ENCODE assay signal across 11 cellular contexts in the genomic region with DNA sequence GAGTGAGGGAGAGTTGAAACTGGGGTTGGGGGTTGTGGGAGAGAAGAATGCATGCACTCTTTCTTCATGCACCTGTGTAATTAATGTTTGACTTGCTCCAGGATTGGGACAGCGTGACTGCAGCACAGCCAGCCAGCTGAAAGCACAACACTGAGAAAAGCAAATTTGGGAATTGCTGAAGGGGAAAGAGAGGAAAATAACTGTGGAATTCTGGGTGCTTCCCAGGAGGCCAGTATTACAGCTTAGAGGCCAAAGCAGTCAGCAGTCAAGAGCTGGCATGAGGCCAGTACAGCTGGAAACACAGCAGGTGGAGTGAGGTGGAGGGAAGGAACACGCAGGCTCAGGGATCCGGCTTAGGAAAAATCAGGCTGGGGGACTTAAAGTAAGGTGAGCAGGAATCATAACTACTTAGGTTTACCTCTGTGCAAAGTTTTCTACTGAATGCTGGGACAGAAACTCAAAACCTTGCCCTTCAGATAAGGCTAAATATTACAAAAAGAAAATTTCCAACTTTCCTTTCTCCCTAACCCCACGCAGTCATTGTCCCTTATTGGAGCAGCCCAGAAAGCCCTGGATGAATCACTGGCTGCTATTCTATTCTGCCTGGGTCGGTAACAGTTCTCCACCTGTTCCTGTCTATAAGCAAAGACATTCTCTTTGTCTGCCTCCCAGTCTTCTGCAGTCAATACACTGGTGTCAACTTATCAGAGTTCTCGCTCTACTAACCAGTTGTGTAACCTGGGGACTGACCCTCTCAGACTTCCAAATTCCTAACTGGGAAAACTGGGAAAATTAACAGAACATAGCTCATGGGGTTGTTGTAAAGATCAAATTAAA.
DNase-seq lines count a peak whose midpoint lies in the region; FAIRE-seq and TF ChIP-seq lines count a peak whose summit lies in the region.
"Had no signal": no experiment of that assay in that cellular context is flagged by ENCODE, and none has a peak within 500 bp of the region (broad histone marks: within the 10 kb centered on the region; RNA-seq: fewer than 3 reads in every experiment).

No MANE protein-coding gene starts in this region.

- no peak overlapping the region for H3K4me2 ChIP-seq in endothelial cell of umbilical vein (ENCODE audit: insufficient read depth, low read length)
- H3K4me2 ChIP-seq in Karpas-422 (ENCODE audit: low read depth, low read length, poor library complexity, severe bottlenecking): no peak overlapping the region

- no peak for TF ChIP-seq CTCF in endothelial cell of umbilical vein (IDR thresholded peaks at IDR 0.05; ENCODE audit: extremely low read depth in 1 of 2, insufficient read depth in 1 of 2, low read depth in 1 of 2, low read length in 2 of 2)
- no peak for TF ChIP-seq CTCF in nephron (IDR thresholded peaks at IDR 0.05; ENCODE audit: unreplicated experiment in 3 of 3)

- H3K9me3 Mint-ChIP-seq in nephron: no peaks in the 10 kb centered on the region
- H3K9me3 Mint-ChIP-seq in CD8-positive, alpha-beta memory T cell: peaks cover 0 to 2% (median 2%) of the 10 kb centered on the region in 5 donors

- H3K4me3 ChIP-seq in endothelial cell of umbilical vein (replicated peaks in 1 of 3; ENCODE audit: insufficient read depth in 1 of 3, low read depth in 1 of 3, low read length in 3 of 3) (no peak overlapping the region), Karpas-422 (ENCODE audit: low read length) (no peak overlapping the region)
- H3K4me3 ChIP-seq in CD8-positive, alpha-beta memory T cell (ENCODE audit: low read length): no peak overlapping the region

- H3K36me3 ChIP-seq in endothelial cell of umbilical vein (ENCODE audit: control insufficient read depth in 2 of 2, extremely low read depth in 1 of 2, insufficient read depth in 2 of 2, low read length in 2 of 2): no peaks in the 10 kb centered on the region
- no peaks in the 10 kb centered on the region for H3K36me3 ChIP-seq in CD8-positive, alpha-beta memory T cell (ENCODE audit: insufficient read depth, low read length)
- H3K36me3 ChIP-seq in Karpas-422 (ENCODE audit: insufficient read depth, low read length): no peaks in the 10 kb centered on the region

- H3K4me1 ChIP-seq in endothelial cell of umbilical vein (ENCODE audit: control insufficient read depth, extremely low read depth, insufficient read depth, low read length): no peaks in the 10 kb centered on the region
- no peaks in the 10 kb centered on the region for H3K4me1 ChIP-seq in CD8-positive, alpha-beta memory T cell (ENCODE audit: insufficient read depth, low read length)
- no peaks in the 10 kb centered on the region for H3K4me1 ChIP-seq in Karpas-422 (ENCODE audit: low read length)

- 0 out of 2 replicates have a peak, but pooled peaks cover 3% of the 10 kb centered on the region for H3K9me2 ChIP-seq in Karpas-422 (replicated peaks; ENCODE audit: insufficient read depth, low read length)

- peak overlapping the region; percentile 74 to 90 (median 89) for H3K27ac Mint-ChIP-seq in nephron
- H3K27ac Mint-ChIP-seq in CD8-positive, alpha-beta memory T cell: no peak overlapping the region
- H3K27ac Mint-ChIP-seq: activated naive CD8-positive, alpha-beta T cell treated with anti-CD3 and anti-CD28 coated beads, Interleukin-2, amount 10 ng/mL, durations not matched to agents 7 days and 5 days; CD14-positive monocyte had no signal

- intact Hi-C loops in endothelial cell of umbilical vein (cut with micrococcal nuclease): no loop called here

- H4K20me1 ChIP-seq in endothelial cell of umbilical vein (replicated peaks; ENCODE audit: control insufficient read depth, extremely low read depth, insufficient read depth, low read length) (peaks cover 2% of the 10 kb centered on the region), Karpas-422 (ENCODE audit: insufficient read depth, low read depth, low read length) (no peaks in the 10 kb centered on the region)

- H3K4me3 Mint-ChIP-seq in nephron: peak overlapping the region in 1 of 3 experiments; percentile 1
- peak overlapping the region in 1 of 7 donors; percentile 18 for H3K4me3 Mint-ChIP-seq in CD8-positive, alpha-beta memory T cell
- H3K4me3 Mint-ChIP-seq: activated naive CD8-positive, alpha-beta T cell treated with anti-CD3 and anti-CD28 coated beads, Interleukin-2, amount 10 ng/mL, durations not matched to agents 7 days and 5 days; CD14-positive monocyte had no signal

- no peaks in the 10 kb centered on the region for H3K9me1 ChIP-seq in endothelial cell of umbilical vein (replicated peaks; ENCODE audit: control insufficient read depth, extremely low read depth, insufficient read depth, low read length)

- no peaks in the 10 kb centered on the region for H3K27me3 Mint-ChIP-seq in nephron (ENCODE audit: low read depth)
- peaks cover 0 to 3% of the 10 kb centered on the region in 2 donors for H3K27me3 Mint-ChIP-seq in CD8-positive, alpha-beta memory T cell
- H3K27me3 Mint-ChIP-seq: activated naive CD8-positive, alpha-beta T cell treated with anti-CD3 and anti-CD28 coated beads, Interleukin-2, amount 10 ng/mL, durations not matched to agents 7 days and 5 days had no signal

- H3K79me2 ChIP-seq in endothelial cell of umbilical vein (ENCODE audit: control insufficient read depth, insufficient read depth, low read length) (no peaks in the 10 kb centered on the region), Karpas-422 (ENCODE audit: low read length) (no peaks in the 10 kb centered on the region)

- no peaks in the 10 kb centered on the region for H3K9me3 ChIP-seq in endothelial cell of umbilical vein (replicated peaks; ENCODE audit: control insufficient read depth, insufficient read depth, low read length)
- no peaks in the 10 kb centered on the region for H3K9me3 ChIP-seq in CD8-positive, alpha-beta memory T cell (ENCODE audit: low read length)
- H3K9me3 ChIP-seq in Karpas-422 (ENCODE audit: low read length): no peaks in the 10 kb centered on the region

- BruUV-seq in endothelial cell of umbilical vein (replicated peaks; lab: Mats Ljungman, UMichigan): no TSS peak

- no peak overlapping the region for H2AFZ ChIP-seq in endothelial cell of umbilical vein (ENCODE audit: low read depth, low read length)
- no peak overlapping the region for H2AFZ ChIP-seq in Karpas-422 (ENCODE audit: low read length)

- no peak overlapping the region for H3K9ac ChIP-seq in endothelial cell of umbilical vein (replicated peaks; ENCODE audit: extremely low read depth, insufficient read depth, low read length)
- no peak overlapping the region for H3K9ac ChIP-seq in Karpas-422 (ENCODE audit: low read length)

- CTCF ChIA-PET in endothelial cell of umbilical vein (lab: Charles Lee): interaction anchor here (0.7 to 1.2 kb wide), 5 partner anchors 8 to 43 kb away, joined by 3 to 5 read pairs (median 4); no protein-coding TSS in a partner anchor
- CTCF ChIA-PET in CD8-positive, alpha-beta memory T cell (lab: Charles Lee): no interaction called here

- FAIRE-seq in endothelial cell of umbilical vein (lab: Jason Lieb, UNC): peak; percentile 44

- DNase-seq in DMS153 treated with DMSO at 0.1 percent for 48 hours (lab: John Stamatoyannopoulos, UW; ENCODE audit: unreplicated experiment): peak; percentile 44
- peak; percentile 47 for DNase-seq in NCI-H2227 (lab: John Stamatoyannopoulos, UW; ENCODE audit: unreplicated experiment)
- DNase-seq in endothelial cell of umbilical vein (ENCODE audit: low read depth, low spot score): peak; percentile 50
- DNase-seq in hippocampal formation (lab: John Stamatoyannopoulos, UW): no peak
- DNase-seq in CD8-positive, alpha-beta memory T cell: no peak
- DNase-seq in Karpas-422: no peak
- no peak for DNase-seq in NAMALWA (ENCODE audit: low spot score)
- DNase-seq: activated naive CD8-positive, alpha-beta T cell treated with anti-CD3 and anti-CD28 coated beads, Interleukin-2, amount 10 ng/mL, durations not matched to agents 7 days and 5 days; trophoblast cell had no signal

- H3K27me3 ChIP-seq in endothelial cell of umbilical vein (ENCODE audit: control insufficient read depth in 2 of 2, insufficient read depth in 2 of 2, low read length in 2 of 2): no peaks in the 10 kb centered on the region
- H3K27me3 ChIP-seq in CD8-positive, alpha-beta memory T cell (ENCODE audit: insufficient read depth, low read length, poor library complexity, severe bottlenecking): no peaks in the 10 kb centered on the region
- no peaks in the 10 kb centered on the region for H3K27me3 ChIP-seq in Karpas-422 (ENCODE audit: low read length)

- TF ChIP-seq POLR2A in endothelial cell of umbilical vein (IDR thresholded peaks at IDR 0.05; ENCODE audit: low read depth, low read length): no peak

- no peak overlapping the region for H3K27ac ChIP-seq in endothelial cell of umbilical vein (ENCODE audit: insufficient read depth, low read depth, low read length)
- H3K27ac ChIP-seq in CD8-positive, alpha-beta memory T cell (ENCODE audit: low read depth, low read length): no peak overlapping the region
- no peak overlapping the region for H3K27ac ChIP-seq in Karpas-422 (ENCODE audit: low read length)

- POLR2A ChIA-PET in endothelial cell of umbilical vein (lab: Charles Lee): no interaction called here
- POLR2A ChIA-PET in CD8-positive, alpha-beta memory T cell (lab: Charles Lee): no interaction called here

- peaks cover 37% of the 10 kb centered on the region for H3K4me1 Mint-ChIP-seq in nephron
- H3K4me1 Mint-ChIP-seq in CD8-positive, alpha-beta memory T cell: no peaks in the 10 kb centered on the region
- H3K4me1 Mint-ChIP-seq: activated naive CD8-positive, alpha-beta T cell treated with anti-CD3 and anti-CD28 coated beads, Interleukin-2, amount 10 ng/mL, durations not matched to agents 7 days and 5 days; CD14-positive monocyte had no signal

- dilution Hi-C loops in endothelial cell of umbilical vein (cut with MboI; ENCODE audit: extremely low pct_ligation_motif_present, low sequenced_read_pairs): no loop called here

- H3K36me3 Mint-ChIP-seq in nephron (ENCODE audit: low read depth): no peaks in the 10 kb centered on the region
- peaks cover 0 to 1% (median 0%) of the 10 kb centered on the region in 3 donors for H3K36me3 Mint-ChIP-seq in CD8-positive, alpha-beta memory T cell
- H3K36me3 Mint-ChIP-seq: activated naive CD8-positive, alpha-beta T cell treated with anti-CD3 and anti-CD28 coated beads, Interleukin-2, amount 10 ng/mL, durations not matched to agents 7 days and 5 days; CD14-positive monocyte had no signal

TF ChIP-seq in endothelial cell of umbilical vein, 7 proteins besides CTCF, POLR2A, EP300 and RAD21:
- TF ChIP-seq MYC (IDR thresholded peaks at IDR 0.05; ENCODE audit: low read depth, low read length) (no peak), GATA2 (IDR thresholded peaks at IDR 0.05; ENCODE audit: insufficient read depth, insufficient read length, low read depth, low read length) (no peak), JUN (IDR thresholded peaks at IDR 0.05; ENCODE audit: borderline replicate concordance, insufficient read depth, insufficient read length, low read depth) (no peak), POLR2AphosphoS5 (IDR thresholded peaks at IDR 0.05; ENCODE audit: insufficient read depth, low read depth, low read length) (no peak)
- TF ChIP-seq, protein P1, sequence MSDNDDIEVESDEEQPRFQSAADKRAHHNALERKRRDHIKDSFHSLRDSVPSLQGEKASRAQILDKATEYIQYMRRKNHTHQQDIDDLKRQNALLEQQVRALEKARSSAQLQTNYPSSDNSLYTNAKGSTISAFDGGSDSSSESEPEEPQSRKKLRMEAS (IDR thresholded peaks at IDR 0.05; ENCODE audit: insufficient read depth, insufficient read length): no peak
TF ChIP-seq in endothelial cell of umbilical vein: peak in this region for 0.

Comparison
In these comparisons a context has a peak if more than half of its experiments do, and no peak if none do; other contexts are left out.
1. DNase-seq: peak in DMS153 treated with DMSO at 0.1 percent for 48 hours (single experiment), NCI-H2227 (single experiment) and endothelial cell of umbilical vein (single experiment); none in hippocampal formation (0 of 2), CD8-positive, alpha-beta memory T cell (0 of 5), Karpas-422 (single experiment) and NAMALWA (single experiment).
2. H3K27ac Mint-ChIP-seq: peak in nephron (3 of 3); none in CD8-positive, alpha-beta memory T cell (0 of 8).